Comparison of ENCODE assay signal across 1 cellular context in genomic region chr4:133151301-133151680, GRCh38.
A peak's percentile ranks its signal among the peaks of the same experiment; 100 is the strongest.
TF ChIP-seq lines count a peak whose summit lies in the region.

No MANE protein-coding gene starts in this region.

TF ChIP-seq in WTC11, 78 proteins besides CTCF, POLR2A, EP300 and RAD21 (continued from another document and continues in another):
- TF ChIP-seq AR (CRISPR knock-in tag; IDR thresholded peaks at IDR 0.05) (no peak), PRRX2 (CRISPR knock-in tag; IDR thresholded peaks at IDR 0.05) (no peak), OVOL2 (CRISPR knock-in tag; IDR thresholded peaks at IDR 0.05; ENCODE audit: borderline replicate concordance) (no peak), ELF4 (CRISPR knock-in tag; IDR thresholded peaks at IDR 0.05; ENCODE audit: low read depth) (no peak), NFATC4 (CRISPR knock-in tag; IDR thresholded peaks at IDR 0.05) (no peak), ZNF512 (CRISPR knock-in tag; IDR thresholded peaks at IDR 0.05; ENCODE audit: borderline replicate concordance) (no peak), ZNF263 (CRISPR knock-in tag; IDR thresholded peaks at IDR 0.05; ENCODE audit: low read depth) (no peak), HMGXB4 (CRISPR knock-in tag; IDR thresholded peaks at IDR 0.05) (no peak), ZNF232 (CRISPR knock-in tag; IDR thresholded peaks at IDR 0.05) (peak; percentile 14; the same call in 1 of the 2 replicates), SMAD4 (CRISPR knock-in tag; IDR thresholded peaks at IDR 0.05) (no peak), ZNF532 (CRISPR knock-in tag; IDR thresholded peaks at IDR 0.05; ENCODE audit: borderline replicate concordance) (no peak), NR1H2 (CRISPR knock-in tag; IDR thresholded peaks at IDR 0.05) (no peak), FOXP1 (CRISPR knock-in tag; IDR thresholded peaks at IDR 0.05; ENCODE audit: borderline replicate concordance) (no peak), MLX (CRISPR knock-in tag; IDR thresholded peaks at IDR 0.05) (no peak), HMGA2 (CRISPR knock-in tag; IDR thresholded peaks at IDR 0.05) (no peak), ATF6 (CRISPR knock-in tag; IDR thresholded peaks at IDR 0.05) (no peak), E2F4 (CRISPR knock-in tag; IDR thresholded peaks at IDR 0.05; ENCODE audit: borderline replicate concordance, low read depth) (no peak), ZNF423 (CRISPR knock-in tag; IDR thresholded peaks at IDR 0.05) (no peak), FOXJ3 (CRISPR knock-in tag; IDR thresholded peaks at IDR 0.05; ENCODE audit: borderline replicate concordance) (no peak), ZSCAN18 (CRISPR knock-in tag; IDR thresholded peaks at IDR 0.05) (no peak), MAX (CRISPR knock-in tag; IDR thresholded peaks at IDR 0.05) (peak; percentile 73; the same call in 1 of the 2 replicates), ZBTB43 (CRISPR knock-in tag; IDR thresholded peaks at IDR 0.05) (no peak), ZNF416 (CRISPR knock-in tag; IDR thresholded peaks at IDR 0.05) (no peak), ETV6 (CRISPR knock-in tag; IDR thresholded peaks at IDR 0.05) (no peak), STAT6 (CRISPR knock-in tag; conservative IDR thresholded peaks at IDR 0.05; ENCODE audit: low read depth) (no peak), GTF2I (CRISPR knock-in tag; conservative IDR thresholded peaks at IDR 0.05) (no peak), SOX15 (CRISPR knock-in tag; IDR thresholded peaks at IDR 0.05) (no peak), TCF7 (CRISPR knock-in tag; IDR thresholded peaks at IDR 0.05; ENCODE audit: low read depth) (no peak), FOXP4 (CRISPR knock-in tag; IDR thresholded peaks at IDR 0.05) (no peak), CBFB (CRISPR knock-in tag; IDR thresholded peaks at IDR 0.05; ENCODE audit: low read depth) (no peak), ZNF121 (CRISPR knock-in tag; IDR thresholded peaks at IDR 0.05) (no peak)
